Comparison of ENCODE assay signal across 27 cellular contexts in the genomic region with DNA sequence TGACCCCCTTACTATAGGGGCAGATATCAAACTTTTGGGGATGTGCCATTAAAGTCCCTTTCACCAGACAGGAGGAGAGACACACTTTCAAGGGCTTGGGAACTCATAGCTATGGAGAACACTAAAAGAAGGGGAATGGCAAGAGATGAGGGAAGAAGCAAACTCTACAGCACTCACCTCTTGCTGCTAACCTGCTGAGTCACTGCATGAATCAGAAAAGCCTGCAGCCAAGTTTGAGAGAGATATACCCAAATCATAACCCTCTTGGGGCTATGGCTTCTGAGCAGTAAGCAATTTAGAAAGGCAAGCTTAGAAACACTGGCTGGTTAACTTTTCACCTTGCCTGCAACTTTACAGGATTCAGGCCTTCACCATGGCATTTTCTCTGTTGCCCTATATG.
DNase-seq lines count a peak whose midpoint lies in the region; ATAC-seq and TF ChIP-seq lines count a peak whose summit lies in the region.
"Had no signal": no experiment of that assay in that cellular context is flagged by ENCODE, and none has a peak within 500 bp of the region (broad histone marks: within the 10 kb centered on the region; RNA-seq: fewer than 3 reads in every experiment).

No MANE protein-coding gene starts in this region.

- no peaks in the 10 kb centered on the region for H3K36me3 ChIP-seq in GM23248 (ENCODE audit: low read depth)
- no peaks in the 10 kb centered on the region for H3K36me3 ChIP-seq in RWPE2 (ENCODE audit: low read depth)
- H3K36me3 ChIP-seq: left ventricle myocardium inferior, pancreas, thoracic aorta had no signal

- no peaks in the 10 kb centered on the region for H3K79me2 ChIP-seq in GM23248 (ENCODE audit: insufficient read depth)

- H3K9ac ChIP-seq in GM23248: no peak overlapping the region

- H3F3A ChIP-seq in GM23248 (ENCODE audit: insufficient read depth): no peaks in the 10 kb centered on the region

- H3K4me2 ChIP-seq in GM23248 (ENCODE audit: unreplicated experiment): no peak overlapping the region

- H3K27ac ChIP-seq in GM23248: no peak overlapping the region
- no peak overlapping the region for H3K27ac ChIP-seq in RWPE2 (ENCODE audit: poor library complexity, severe bottlenecking)
- H3K27ac ChIP-seq: epithelial cell of prostate, left ventricle myocardium inferior, pancreas, thoracic aorta had no signal

- no peak for TF ChIP-seq CTCF in RWPE2 (IDR thresholded peaks at IDR 0.05; ENCODE audit: poor library complexity, severe bottlenecking)
- TF ChIP-seq CTCF in fibroblast of mammary gland (conservative IDR thresholded peaks at IDR 0.05; ENCODE audit: control insufficient read depth, insufficient read depth, low read depth, low read length): no peak

- peak; percentile 46 for DNase-seq in GM23248
- DNase-seq in RWPE2 (ENCODE audit: low spot score): no peak
- DNase-seq in fibroblast of mammary gland (ENCODE audit: low read depth): peak; percentile 40
- peak; percentile 40 for DNase-seq in renal cortical epithelial cell (ENCODE audit: low read depth)
- no peak for DNase-seq in HUDEP-2 (lab: John Stamatoyannopoulos, UW; ENCODE audit: unreplicated experiment in 76 of 76)
- DNase-seq in AML-193 (lab: John Stamatoyannopoulos, UW): no peak
- DNase-seq in NCI-H1105 treated with DMSO at 0.1 percent for 48 hours (lab: John Stamatoyannopoulos, UW): no peak
- DNase-seq: activated B cell treated with CpG ODN at 0.5 μM for 24 hours; activated naive CD4-positive, alpha-beta T cell treated with anti-CD3 and anti-CD28 coated beads, Interleukin-2, amount 50 U/mL, for 16 hours; CD4-positive, CD25-positive, alpha-beta regulatory T cell; DMS 273 treated with DMSO at 0.1 percent for 48 hours; foreskin melanocyte; HFFc6; KG1; left ventricle myocardium inferior; NCI-H1694 treated with DMSO at 0.1 percent for 48 hours; NCI-H2171 treated with DMSO at 0.1 percent for 48 hours; NCI-H526 treated with DMSO at 0.1 percent for 48 hours; pancreas; right cardiac atrium; SHP77; stimulated activated CD4-positive, alpha-beta T cell treated with anti-CD3 and anti-CD28 coated beads, Interleukin-12 subunit alpha, Interleukin-12 subunit beta, amount 100 ng/mL, for 4 hours; stimulated activated CD4-positive, alpha-beta T cell treated with anti-CD3 and anti-CD28 coated beads, Interleukin-4, amount 100 ng/mL, for 24 hours; stimulated activated naive B cell treated with anti-CD40 and anti-IgM and Interleukin-4, amounts not matched to agents 10 μg/mL and 1 μg/mL and 100 μg/mL, for 72 hours had no signal

- H2AFZ ChIP-seq in GM23248: no peak overlapping the region

- in situ Hi-C loops in GM23248 (cut with MboI): no loop called here

- H4K20me1 ChIP-seq in GM23248 (ENCODE audit: insufficient read depth): no peaks in the 10 kb centered on the region

- no peaks in the 10 kb centered on the region for H3K9me3 ChIP-seq in GM23248 (ENCODE audit: low read depth)
- no peaks in the 10 kb centered on the region for H3K9me3 ChIP-seq in RWPE2 (ENCODE audit: severe bottlenecking)
- H3K9me3 ChIP-seq: left ventricle myocardium inferior, pancreas, thoracic aorta had no signal

- no peaks in the 10 kb centered on the region for H3K9me2 ChIP-seq in GM23248 (ENCODE audit: insufficient read depth)

- H3K4me1 ChIP-seq in GM23248 (ENCODE audit: insufficient read depth): no peaks in the 10 kb centered on the region
- no peaks in the 10 kb centered on the region for H3K4me1 ChIP-seq in RWPE2 (ENCODE audit: insufficient read depth, poor library complexity, severe bottlenecking)
- H3K4me1 ChIP-seq: left ventricle myocardium inferior, pancreas had no signal

- H3K27me3 ChIP-seq in GM23248 (replicated peaks; ENCODE audit: insufficient read depth) (no peaks in the 10 kb centered on the region), RWPE2 (ENCODE audit: insufficient read depth, poor library complexity, severe bottlenecking) (no peaks in the 10 kb centered on the region)
- H3K27me3 ChIP-seq: pancreas had no signal

- ATAC-seq in RWPE2 (ENCODE audit: low read depth) (peak; percentile 57; the same call in 2 of the 3 replicates), HG03135 (IDR thresholded peaks at IDR 0.05; ENCODE audit: unreplicated experiment) (no peak)
- ATAC-seq: pancreas; right cardiac atrium; stimulated activated naive B cell treated with anti-CD40 and anti-IgM and Interleukin-4, amounts not matched to agents 10 μg/mL and 1 μg/mL and 100 μg/mL, for 72 hours had no signal

- H3K4me3 ChIP-seq in GM23248 (no peak overlapping the region), RWPE2 (ENCODE audit: severe bottlenecking) (no peak overlapping the region), fibroblast of mammary gland (ENCODE audit: control insufficient read depth, low read depth, low read length) (no peak overlapping the region)
- H3K4me3 ChIP-seq: left ventricle myocardium inferior, pancreas, thoracic aorta had no signal

Comparison
In these comparisons a context has a peak if more than half of its experiments do, and no peak if none do; other contexts are left out.
1. DNase-seq: peak in GM23248 (single experiment), fibroblast of mammary gland (single experiment) and renal cortical epithelial cell (single experiment); none in RWPE2 (single experiment), HUDEP-2 (0 of 76), AML-193 (0 of 2) and NCI-H1105 treated with DMSO at 0.1 percent for 48 hours (single experiment).